Comparison of ENCODE assay signal across 23 cellular contexts in the genomic region with DNA sequence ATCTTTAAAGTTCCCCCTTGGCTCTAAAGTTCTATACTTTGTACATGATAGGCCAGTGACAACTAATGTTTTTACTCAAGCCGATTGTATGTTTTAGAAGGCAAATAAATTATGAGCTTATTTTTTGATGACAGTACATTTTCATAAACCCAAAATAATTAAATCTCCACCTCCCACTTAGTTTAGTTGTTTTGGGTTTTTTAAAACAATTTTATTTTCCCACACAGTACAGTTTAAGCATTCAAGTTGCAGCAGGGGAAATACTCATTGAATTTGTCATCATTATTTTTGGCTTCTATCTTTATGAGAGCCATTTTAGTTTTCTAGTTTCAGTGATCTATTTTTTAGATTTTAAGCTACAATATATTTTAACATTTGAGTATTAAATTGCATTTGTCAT.
A peak's percentile ranks its signal among the peaks of the same experiment; 100 is the strongest.
DNase-seq lines count a peak whose midpoint lies in the region; ATAC-seq and TF ChIP-seq lines count a peak whose summit lies in the region.
"Had no signal": no experiment of that assay in that cellular context is flagged by ENCODE, and none has a peak within 500 bp of the region (broad histone marks: within the 10 kb centered on the region; RNA-seq: fewer than 3 reads in every experiment).

No MANE protein-coding gene starts in this region.

- TF ChIP-seq CTCF in HFFc6 (IDR thresholded peaks at IDR 0.05) (no peak), brain microvascular endothelial cell (IDR thresholded peaks at IDR 0.05; ENCODE audit: low read depth, low read length, missing control alignments) (no peak), fibroblast of the aortic adventitia (IDR thresholded peaks at IDR 0.05; ENCODE audit: insufficient read depth, low read length) (no peak)

- peak overlapping the region; percentile 76 for H3K27ac Mint-ChIP-seq in HFFc6
- H3K27ac Mint-ChIP-seq: activated CD4-positive, alpha-beta T cell treated with anti-CD3 and anti-CD28 coated beads, Interleukin-2, amount 10 ng/mL, durations not matched to agents 7 days and 5 days; dendritic cell treated with granulocyte-macrophage colony-stimulating factor and Interleukin-4, amounts not matched to agents 40 ng/mL and 50 ng/mL, for 4 days; H9; stimulated activated naive B cell treated with anti-CD40 and anti-IgM and Interleukin-4, amounts not matched to agents 10 μg/mL and 1 μg/mL and 100 μg/mL, for 72 hours had no signal

- 4 to 11% methylated on average over 1 of the region's 1 CpG for WGBS in aorta, 2 donors

- H3K4me1 ChIP-seq in aorta (ENCODE audit: control insufficient read depth in 1 of 2, insufficient read depth in 2 of 2, low read length in 2 of 2): peaks cover 0 to 8% of the 10 kb centered on the region in 2 donors

- H3K27ac ChIP-seq in brain microvascular endothelial cell (peak overlapping the region; percentile 40), aorta (ENCODE audit: low read depth in 1 of 2, low read length in 2 of 2) (peak overlapping the region; percentile 49 to 68)
- H3K27ac ChIP-seq: BLaER1 had no signal

- no peaks in the 10 kb centered on the region for H3K9me3 ChIP-seq in aorta (ENCODE audit: control insufficient read depth, low read length)
- H3K9me3 ChIP-seq: BLaER1, tibial nerve had no signal

- intact Hi-C loops in aorta (cut with DNase I): no loop called here

- H3K4me1 Mint-ChIP-seq in HFFc6 (ENCODE audit: low read depth): peaks cover 34% of the 10 kb centered on the region
- H3K4me1 Mint-ChIP-seq: H9 had no signal

- no peaks in the 10 kb centered on the region for H3K9me3 Mint-ChIP-seq in HFFc6
- H3K9me3 Mint-ChIP-seq: dendritic cell treated with granulocyte-macrophage colony-stimulating factor and Interleukin-4, amounts not matched to agents 40 ng/mL and 50 ng/mL, for 4 days; H9; stimulated activated naive B cell treated with anti-CD40 and anti-IgM and Interleukin-4, amounts not matched to agents 10 μg/mL and 1 μg/mL and 100 μg/mL, for 72 hours had no signal

- H3K27me3 ChIP-seq in brain microvascular endothelial cell (replicated peaks): no peaks in the 10 kb centered on the region
- H3K27me3 ChIP-seq in aorta (ENCODE audit: control insufficient read depth in 1 of 2, insufficient read depth in 2 of 2, low read length in 1 of 2): no peaks in the 10 kb centered on the region
- H3K27me3 ChIP-seq: BLaER1, tibial nerve had no signal

- H3K4me3 ChIP-seq in brain microvascular endothelial cell (ENCODE audit: low read depth, low read length): no peak overlapping the region
- H3K4me3 ChIP-seq in fibroblast of the aortic adventitia (ENCODE audit: low read depth, low read length): no peak overlapping the region
- H3K4me3 ChIP-seq in aorta (ENCODE audit: low read length in 2 of 2): no peak overlapping the region
- H3K4me3 ChIP-seq: BLaER1, tibial nerve had no signal

- H3K4me3 Mint-ChIP-seq in HFFc6: peak overlapping the region; percentile 31
- H3K4me3 Mint-ChIP-seq: activated CD4-positive, alpha-beta T cell treated with anti-CD3 and anti-CD28 coated beads, Interleukin-2, amount 10 ng/mL, durations not matched to agents 7 days and 5 days; dendritic cell treated with granulocyte-macrophage colony-stimulating factor and Interleukin-4, amounts not matched to agents 40 ng/mL and 50 ng/mL, for 4 days; H9; stimulated activated naive B cell treated with anti-CD40 and anti-IgM and Interleukin-4, amounts not matched to agents 10 μg/mL and 1 μg/mL and 100 μg/mL, for 72 hours had no signal

- H3K27me3 Mint-ChIP-seq in HFFc6 (ENCODE audit: insufficient read depth): no peaks in the 10 kb centered on the region
- H3K27me3 Mint-ChIP-seq: activated CD4-positive, alpha-beta T cell treated with anti-CD3 and anti-CD28 coated beads, Interleukin-2, amount 10 ng/mL, durations not matched to agents 7 days and 5 days; dendritic cell treated with granulocyte-macrophage colony-stimulating factor and Interleukin-4, amounts not matched to agents 40 ng/mL and 50 ng/mL, for 4 days; stimulated activated naive B cell treated with anti-CD40 and anti-IgM and Interleukin-4, amounts not matched to agents 10 μg/mL and 1 μg/mL and 100 μg/mL, for 72 hours had no signal

- in situ Hi-C loops in brain microvascular endothelial cell (cut with HindIII; ENCODE audit: low pct_ligation_motif_present, low sequenced_read_pairs): no loop called here

- peak; percentile 64 for ATAC-seq in aorta (ENCODE audit: low FRiP score)
- ATAC-seq in HG03097 (IDR thresholded peaks at IDR 0.05; ENCODE audit: low FRiP score, unreplicated experiment): no peak
- ATAC-seq: left ventricle myocardium superior; right cardiac atrium; stimulated activated naive B cell treated with anti-CD40 and anti-IgM and Interleukin-4, amounts not matched to agents 10 μg/mL and 1 μg/mL and 100 μg/mL, for 72 hours had no signal

- H3K36me3 Mint-ChIP-seq in HFFc6 (ENCODE audit: low read depth): peaks cover 10% of the 10 kb centered on the region

- DNase-seq in HFFc6 (peak; percentile 22), brain microvascular endothelial cell (no peak), fibroblast of the aortic adventitia (ENCODE audit: low read depth) (peak; percentile 66), aorta (no peak), T-helper 9 cell (no peak)
- no peak for DNase-seq in effector CD4-positive, alpha-beta T cell
- DNase-seq: activated CD4-positive, alpha-beta T cell treated with anti-CD3 and anti-CD28 coated beads, Interleukin-2, amount 10 ng/mL, durations not matched to agents 7 days and 5 days; activated naive CD4-positive, alpha-beta T cell treated with Interleukin-2 at 50 U/mL for 16 hours; GDM1; H9; left ventricle myocardium superior; MM.1S; NCI-H1436 treated with DMSO at 0.1 percent for 48 hours; NCI-H2171 treated with DMSO at 0.1 percent for 48 hours; NCI-H526 treated with DMSO at 0.1 percent for 48 hours; right cardiac atrium; Right ventricle myocardium superior; stimulated activated naive B cell treated with anti-CD40 and anti-IgM and Interleukin-4, amounts not matched to agents 10 μg/mL and 1 μg/mL and 100 μg/mL, for 72 hours; T-helper 1 cell had no signal

- H3K36me3 ChIP-seq in brain microvascular endothelial cell (replicated peaks) (no peaks in the 10 kb centered on the region), aorta (ENCODE audit: control insufficient read depth in 1 of 2, insufficient read depth in 2 of 2, low read length in 1 of 2) (peaks cover 0 to 3% of the 10 kb centered on the region in 2 donors)
- H3K36me3 ChIP-seq: tibial nerve had no signal

Comparison
In these comparisons a context has a peak if more than half of its experiments do, and no peak if none do; other contexts are left out.
1. DNase-seq: peak in HFFc6 (single experiment) and fibroblast of the aortic adventitia (single experiment); none in brain microvascular endothelial cell (single experiment), aorta (0 of 2), effector CD4-positive, alpha-beta T cell (single experiment) and T-helper 9 cell (single experiment).